In genomic region chr7:142872106-142872675, GRCh38 we compare ENCODE assay signal across 10 cellular contexts. TPM values are rescaled to one million over a fixed set of nuclear protein-coding genes. Genes with fewer than 3 reads are reported as not detected.
"Had no signal": no experiment of that assay in that cellular context is flagged by ENCODE, and none has a peak within 500 bp of the region (broad histone marks: within the 10 kb centered on the region; RNA-seq: fewer than 3 reads in every experiment).

No MANE protein-coding gene starts in this region.

- H3K9me2 ChIP-seq: SK-N-SH had no signal

- H3K4me2 ChIP-seq: neural progenitor cell, SK-N-SH had no signal

- H3K27me3 ChIP-seq: neural progenitor cell had no signal

- H3K36me3 ChIP-seq: esophagus muscularis mucosa, neural progenitor cell had no signal

- ATAC-seq: activated CD4-positive, alpha-beta T cell treated with anti-CD3 and anti-CD28 coated beads for 36 hours; stimulated activated effector memory CD8-positive, alpha-beta T cell treated with anti-CD3 and anti-CD28 coated beads, Interleukin-12 subunit alpha, Interleukin-12 subunit beta, amount 100 ng/mL, for 72 hours had no signal

- H2AFZ ChIP-seq: neural progenitor cell, parathyroid adenoma had no signal

- H3K79me2 ChIP-seq: parathyroid adenoma had no signal

- H3K27ac ChIP-seq: esophagus muscularis mucosa, neural progenitor cell, parathyroid adenoma had no signal

- H3K4me1 ChIP-seq: esophagus muscularis mucosa, neural progenitor cell, parathyroid adenoma had no signal

- H3K4me3 ChIP-seq: esophagus muscularis mucosa, neural progenitor cell had no signal

- DNase-seq: activated CD4-positive, alpha-beta memory T cell treated with anti-CD3 and anti-CD28 coated beads for 36 hours; activated CD4-positive, alpha-beta T cell treated with anti-CD3 and anti-CD28 coated beads for 36 hours; activated naive CD4-positive, alpha-beta T cell; kidney; SK-N-SH; T-helper 1 cell had no signal

- H3K9me3 ChIP-seq: esophagus muscularis mucosa, SK-N-SH had no signal

RNA-seq across cellular contexts. Expression of gene TRPV6, which starts 13.4 kb away (rescaled TPM):
- total RNA-seq: activated CD4-positive, alpha-beta memory T cell treated with anti-CD3 and anti-CD28 coated beads for 36 hours; activated CD4-positive, alpha-beta T cell treated with anti-CD3 and anti-CD28 coated beads for 36 hours; esophagus muscularis mucosa had no signal
- polyA plus RNA-seq: SK-N-SH had no signal
